9 cellular contexts compared by ENCODE assay signal in the genomic region with DNA sequence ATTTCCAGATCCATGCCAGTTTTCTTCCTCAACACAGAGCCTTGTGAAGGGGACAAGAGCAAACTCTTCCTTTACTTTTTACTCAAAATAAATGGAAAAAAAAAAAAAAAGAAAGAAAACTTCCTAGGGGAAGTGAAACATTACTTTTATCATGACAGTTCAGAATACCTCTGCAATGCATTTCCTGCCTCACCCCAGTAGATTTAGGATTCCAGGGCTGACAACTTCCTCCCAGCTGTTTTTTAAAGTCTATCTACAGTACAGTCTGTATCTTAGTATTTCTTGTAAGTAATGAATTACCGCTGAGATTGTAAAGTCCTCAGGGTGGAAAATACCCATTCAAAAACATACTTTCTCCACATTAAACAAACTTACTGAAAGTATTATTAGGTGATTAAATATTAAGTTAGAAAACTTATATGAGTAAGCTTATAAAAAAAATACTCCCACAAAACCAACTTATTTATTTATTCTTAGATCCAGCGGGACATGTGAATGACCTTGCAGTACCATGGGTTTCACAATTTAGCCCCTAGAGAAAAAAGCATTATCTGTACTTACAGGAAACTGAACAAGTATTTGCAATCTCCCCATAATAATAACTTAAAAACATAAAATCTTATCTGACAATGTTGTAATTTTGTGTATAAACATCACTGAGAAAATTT.
DNase-seq lines count a peak whose midpoint lies in the region; ATAC-seq and TF ChIP-seq lines count a peak whose summit lies in the region.
"Had no signal": no experiment of that assay in that cellular context is flagged by ENCODE, and none has a peak within 500 bp of the region (broad histone marks: within the 10 kb centered on the region; RNA-seq: fewer than 3 reads in every experiment).

No MANE protein-coding gene starts in this region.

- H3K27me3 ChIP-seq in right cardiac atrium (ENCODE audit: control insufficient read depth, insufficient read depth) = no peaks in the 10 kb centered on the region
- H3K27me3 ChIP-seq in stomach = no peaks in the 10 kb centered on the region

- H3K9me3 ChIP-seq in right cardiac atrium (ENCODE audit: control insufficient read depth, low read length) = no peaks in the 10 kb centered on the region
- no peaks in the 10 kb centered on the region for H3K9me3 ChIP-seq in stomach

- peaks cover 87% of the 10 kb centered on the region for H3K4me1 Mint-ChIP-seq in activated naive CD8-positive, alpha-beta T cell (ENCODE audit: low read depth)
- H3K4me1 Mint-ChIP-seq in activated naive CD4-positive, alpha-beta T cell treated with anti-CD3 and anti-CD28 coated beads for 36 hours (ENCODE audit: low read depth) = peaks cover 83% of the 10 kb centered on the region

- TF ChIP-seq RAD21 in Ishikawa (IDR thresholded peaks at IDR 0.05; ENCODE audit: low read depth) = no peak

- TF ChIP-seq POLR2A in stomach (IDR thresholded peaks at IDR 0.05) = no peak

- H3K27ac ChIP-seq in right cardiac atrium (ENCODE audit: low read length) (no peak overlapping the region), stomach (peak overlapping the region in 4 of 5 donors; percentile 5 to 80 (median 34))

- intact Hi-C loops in right cardiac atrium (cut with DNase I) (no loop called here), stomach (cut with DNase I; ENCODE audit: low total_unique reads) (no loop called here)
- intact Hi-C loops in activated naive CD4-positive, alpha-beta T cell treated with anti-CD3 and anti-CD28 coated beads for 36 hours (cut with micrococcal nuclease) = no loop called here

- no peaks in the 10 kb centered on the region for H3K27me3 Mint-ChIP-seq in activated naive CD8-positive, alpha-beta T cell
- no peaks in the 10 kb centered on the region for H3K27me3 Mint-ChIP-seq in activated naive CD4-positive, alpha-beta T cell treated with anti-CD3 and anti-CD28 coated beads for 36 hours (ENCODE audit: low read depth)

- CTCF ChIA-PET in activated naive CD4-positive, alpha-beta T cell treated with anti-CD3 and anti-CD28 coated beads for 36 hours (lab: Charles Lee) = interaction anchor here (0.6 to 1.5 kb wide), 7 partner anchors 11 to 124 kb away, joined by 3 to 8 read pairs (median 5); no protein-coding TSS in a partner anchor

- H3K36me3 ChIP-seq in stomach = no peaks in the 10 kb centered on the region

- no peaks in the 10 kb centered on the region for H3K9me3 Mint-ChIP-seq in activated naive CD8-positive, alpha-beta T cell (ENCODE audit: low read depth)
- no peaks in the 10 kb centered on the region for H3K9me3 Mint-ChIP-seq in activated naive CD4-positive, alpha-beta T cell treated with anti-CD3 and anti-CD28 coated beads for 36 hours

- H3K4me3 ChIP-seq in right cardiac atrium (ENCODE audit: low read length) (no peak overlapping the region), stomach (no peak overlapping the region)

- TF ChIP-seq EP300 in Ishikawa (IDR thresholded peaks at IDR 0.05; ENCODE audit: borderline replicate concordance) (no peak), stomach (IDR thresholded peaks at IDR 0.05) (no peak)

- peak overlapping the region; percentile 17 for H3K4me3 Mint-ChIP-seq in activated naive CD8-positive, alpha-beta T cell
- H3K4me3 Mint-ChIP-seq in activated naive CD4-positive, alpha-beta T cell treated with anti-CD3 and anti-CD28 coated beads for 36 hours = no peak overlapping the region

- peaks cover 6% of the 10 kb centered on the region for H3K36me3 Mint-ChIP-seq in activated naive CD8-positive, alpha-beta T cell
- H3K36me3 Mint-ChIP-seq in activated naive CD4-positive, alpha-beta T cell treated with anti-CD3 and anti-CD28 coated beads for 36 hours (ENCODE audit: low read depth) = no peaks in the 10 kb centered on the region

- TF ChIP-seq CTCF in stomach (IDR thresholded peaks at IDR 0.05) = no peak

- DNase-seq in right cardiac atrium = no peak
- no peak for DNase-seq in stomach
- no peak for DNase-seq in activated CD8-positive, alpha-beta memory T cell treated with anti-CD3 and anti-CD28 coated beads for 24 hours
- no peak for DNase-seq in activated naive CD4-positive, alpha-beta T cell treated with anti-CD3 and anti-CD28 coated beads for 36 hours
- DNase-seq: effector CD4-positive, alpha-beta T cell; KBM-7 had no signal

- WGBS in right cardiac atrium = 26% methylated on average over 2 of the region's 2 CpGs
- WGBS in stomach, 5 donors = 55 to 63% (median 56%) methylated on average over 2 of the region's 2 CpGs

- H3K4me1 ChIP-seq in right cardiac atrium (ENCODE audit: control insufficient read depth, insufficient read depth, low read length) (peaks cover 35% of the 10 kb centered on the region), stomach (peaks cover 51 to 100% (median 76%) of the 10 kb centered on the region in 4 donors)

- ATAC-seq in right cardiac atrium (peak; percentile 65 to 66), HG02885 (IDR thresholded peaks at IDR 0.05; ENCODE audit: poor library complexity, unreplicated experiment) (no peak)

- H3K27ac Mint-ChIP-seq in activated naive CD8-positive, alpha-beta T cell = peak overlapping the region; percentile 64
- no peak overlapping the region for H3K27ac Mint-ChIP-seq in activated naive CD4-positive, alpha-beta T cell treated with anti-CD3 and anti-CD28 coated beads for 36 hours

TF ChIP-seq in Ishikawa, 13 proteins besides CTCF, POLR2A, EP300 and RAD21:
- TF ChIP-seq CEBPB (IDR thresholded peaks at IDR 0.05) (no peak), YY1 (IDR thresholded peaks at IDR 0.05; ENCODE audit: low read depth) (no peak), EGR1 (IDR thresholded peaks at IDR 0.05) (no peak), FOXM1 (IDR thresholded peaks at IDR 0.05; ENCODE audit: borderline replicate concordance, low read depth) (peak; percentile 62; the same call in 1 of the 2 replicates), NFIC (IDR thresholded peaks at IDR 0.05) (no peak; the same call in 1 of the 2 replicates), TCF12 (IDR thresholded peaks at IDR 0.05; ENCODE audit: low read depth) (no peak), TAF1 (IDR thresholded peaks at IDR 0.05; ENCODE audit: low read depth) (no peak), TEAD4 (IDR thresholded peaks at IDR 0.05) (peak; percentile 69), CREB1 (IDR thresholded peaks at IDR 0.05; ENCODE audit: low read depth) (no peak), ZBTB7A (IDR thresholded peaks at IDR 0.05; ENCODE audit: low read depth) (no peak)
- TF ChIP-seq, protein P1, sequence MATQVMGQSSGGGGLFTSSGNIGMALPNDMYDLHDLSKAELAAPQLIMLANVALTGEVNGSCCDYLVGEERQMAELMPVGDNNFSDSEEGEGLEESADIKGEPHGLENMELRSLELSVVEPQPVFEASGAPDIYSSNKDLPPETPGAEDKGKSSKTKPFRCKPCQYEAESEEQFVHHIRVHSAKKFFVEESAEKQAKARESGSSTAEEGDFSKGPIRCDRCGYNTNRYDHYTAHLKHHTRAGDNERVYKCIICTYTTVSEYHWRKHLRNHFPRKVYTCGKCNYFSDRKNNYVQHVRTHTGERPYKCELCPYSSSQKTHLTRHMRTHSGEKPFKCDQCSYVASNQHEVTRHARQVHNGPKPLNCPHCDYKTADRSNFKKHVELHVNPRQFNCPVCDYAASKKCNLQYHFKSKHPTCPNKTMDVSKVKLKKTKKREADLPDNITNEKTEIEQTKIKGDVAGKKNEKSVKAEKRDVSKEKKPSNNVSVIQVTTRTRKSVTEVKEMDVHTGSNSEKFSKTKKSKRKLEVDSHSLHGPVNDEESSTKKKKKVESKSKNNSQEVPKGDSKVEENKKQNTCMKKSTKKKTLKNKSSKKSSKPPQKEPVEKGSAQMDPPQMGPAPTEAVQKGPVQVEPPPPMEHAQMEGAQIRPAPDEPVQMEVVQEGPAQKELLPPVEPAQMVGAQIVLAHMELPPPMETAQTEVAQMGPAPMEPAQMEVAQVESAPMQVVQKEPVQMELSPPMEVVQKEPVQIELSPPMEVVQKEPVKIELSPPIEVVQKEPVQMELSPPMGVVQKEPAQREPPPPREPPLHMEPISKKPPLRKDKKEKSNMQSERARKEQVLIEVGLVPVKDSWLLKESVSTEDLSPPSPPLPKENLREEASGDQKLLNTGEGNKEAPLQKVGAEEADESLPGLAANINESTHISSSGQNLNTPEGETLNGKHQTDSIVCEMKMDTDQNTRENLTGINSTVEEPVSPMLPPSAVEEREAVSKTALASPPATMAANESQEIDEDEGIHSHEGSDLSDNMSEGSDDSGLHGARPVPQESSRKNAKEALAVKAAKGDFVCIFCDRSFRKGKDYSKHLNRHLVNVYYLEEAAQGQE (IDR thresholded peaks at IDR 0.05; ENCODE audit: low read depth) = no peak
- TF ChIP-seq, protein P2, sequence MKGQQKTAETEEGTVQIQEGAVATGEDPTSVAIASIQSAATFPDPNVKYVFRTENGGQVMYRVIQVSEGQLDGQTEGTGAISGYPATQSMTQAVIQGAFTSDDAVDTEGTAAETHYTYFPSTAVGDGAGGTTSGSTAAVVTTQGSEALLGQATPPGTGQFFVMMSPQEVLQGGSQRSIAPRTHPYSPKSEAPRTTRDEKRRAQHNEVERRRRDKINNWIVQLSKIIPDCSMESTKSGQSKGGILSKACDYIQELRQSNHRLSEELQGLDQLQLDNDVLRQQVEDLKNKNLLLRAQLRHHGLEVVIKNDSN (IDR thresholded peaks at IDR 0.05) = no peak
- TF ChIP-seq, protein P3, sequence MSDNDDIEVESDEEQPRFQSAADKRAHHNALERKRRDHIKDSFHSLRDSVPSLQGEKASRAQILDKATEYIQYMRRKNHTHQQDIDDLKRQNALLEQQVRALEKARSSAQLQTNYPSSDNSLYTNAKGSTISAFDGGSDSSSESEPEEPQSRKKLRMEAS (IDR thresholded peaks at IDR 0.05) = no peak
